In genomic region chr2:19764998-19765397, GRCh38 we compare ENCODE assay signal across 17 cellular contexts.
DNase-seq lines count a peak whose midpoint lies in the region; ATAC-seq, FAIRE-seq and TF ChIP-seq lines count a peak whose summit lies in the region.
"Had no signal": no experiment of that assay in that cellular context is flagged by ENCODE, and none has a peak within 500 bp of the region (broad histone marks: within the 10 kb centered on the region; RNA-seq: fewer than 3 reads in every experiment).

No MANE protein-coding gene starts in this region.

- no peak overlapping the region for H2AFZ ChIP-seq in astrocyte (ENCODE audit: low read depth, low read length)
- H2AFZ ChIP-seq: GM23338 had no signal

- intact Hi-C loops in cardiac septum (cut with DNase I) = no loop called here

- peaks cover 8% of the 10 kb centered on the region for H3K4me1 ChIP-seq in astrocyte (ENCODE audit: insufficient read depth, low read length)

- ATAC-seq in activated naive CD4-positive, alpha-beta T cell treated with anti-CD3 and anti-CD28 coated beads, Interleukin-2, amount 50 U/mL, for 72 hours = no peak
- no peak for ATAC-seq in GM19035 (IDR thresholded peaks at IDR 0.05; ENCODE audit: unreplicated experiment)
- ATAC-seq: GM23338 had no signal

- H3K27me3 ChIP-seq in astrocyte (ENCODE audit: insufficient read depth, low read length) = no peaks in the 10 kb centered on the region

- peaks cover under 1% of the 10 kb centered on the region for H3K27me3 Mint-ChIP-seq in astrocyte (ENCODE audit: low read depth, unreplicated experiment)

- H3K4me3 ChIP-seq in astrocyte (ENCODE audit: insufficient read depth, low read depth, low read length) = no peak overlapping the region
- H3K4me3 ChIP-seq: GM23338 had no signal

- peaks cover 3% of the 10 kb centered on the region for H3K9me3 Mint-ChIP-seq in astrocyte (ENCODE audit: unreplicated experiment)
- no peaks in the 10 kb centered on the region for H3K9me3 Mint-ChIP-seq in activated naive CD4-positive, alpha-beta T cell treated with anti-CD3 and anti-CD28 coated beads, Interleukin-2, amount 50 U/mL, for 72 hours
- H3K9me3 Mint-ChIP-seq: GM23338 had no signal

- DNase-seq in LHCN-M2 (ENCODE audit: low read depth) = peak; percentile 25
- DNase-seq in astrocyte (ENCODE audit: low read depth) = no peak
- DNase-seq in iris pigment epithelial cell (ENCODE audit: low read depth) = peak; percentile 80
- DNase-seq in activated naive CD4-positive, alpha-beta T cell treated with anti-CD3 and anti-CD28 coated beads, Interleukin-2, amount 50 U/mL, for 72 hours (ENCODE audit: low spot score in 2 of 2) = no peak
- DNase-seq in NCI-H2227 treated with DMSO at 0.1 percent for 48 hours (lab: John Stamatoyannopoulos, UW) = no peak
- DNase-seq in cardiac septum (ENCODE audit: low spot score) = no peak
- DNase-seq: CD4-positive, alpha-beta memory T cell; DMS79; Karpas-422; NCI-H1105 treated with DMSO at 0.1 percent for 48 hours; NCI-H1694 treated with DMSO at 0.1 percent for 48 hours; NCI-H446 treated with DMSO at 0.1 percent for 48 hours; NK-92 treated with Interleukin-12 subunit alpha and Interleukin-12 subunit beta, amount 100 ng/mL, for 24 hours; RPMI8226; SIG-M5 had no signal

- FAIRE-seq in astrocyte (lab: Jason Lieb, UNC) = no peak

- H3K27ac Mint-ChIP-seq in astrocyte (ENCODE audit: unreplicated experiment) = peak overlapping the region; percentile 44
- no peak overlapping the region for H3K27ac Mint-ChIP-seq in activated naive CD4-positive, alpha-beta T cell treated with anti-CD3 and anti-CD28 coated beads, Interleukin-2, amount 50 U/mL, for 72 hours
- H3K27ac Mint-ChIP-seq: CD4-positive, alpha-beta memory T cell; GM23338 had no signal

- no peaks in the 10 kb centered on the region for H3K9me3 ChIP-seq in astrocyte (ENCODE audit: insufficient read depth, low read depth, low read length)

- no peak overlapping the region for H3K9ac ChIP-seq in astrocyte (ENCODE audit: low read length)

- H3K27ac ChIP-seq in astrocyte (ENCODE audit: low read depth, low read length) = no peak overlapping the region

- TF ChIP-seq CTCF in astrocyte (IDR thresholded peaks at IDR 0.05; ENCODE audit: insufficient read depth, low read depth, low read length) = no peak

- H3K36me3 ChIP-seq in astrocyte (ENCODE audit: insufficient read depth, low read length) = no peaks in the 10 kb centered on the region

- H3K4me3 Mint-ChIP-seq in astrocyte (ENCODE audit: unreplicated experiment) = no peak overlapping the region
- H3K4me3 Mint-ChIP-seq: CD4-positive, alpha-beta memory T cell; GM23338 had no signal

- H4K20me1 ChIP-seq in astrocyte (ENCODE audit: insufficient read depth, low read length) = no peaks in the 10 kb centered on the region

- peaks cover 20% of the 10 kb centered on the region for H3K4me1 Mint-ChIP-seq in astrocyte (ENCODE audit: low read depth, unreplicated experiment)
- H3K4me1 Mint-ChIP-seq: CD4-positive, alpha-beta memory T cell; GM23338 had no signal

- no peaks in the 10 kb centered on the region for H3K79me2 ChIP-seq in astrocyte (ENCODE audit: insufficient read depth, low read length)

- no peaks in the 10 kb centered on the region for H3K36me3 Mint-ChIP-seq in astrocyte (ENCODE audit: low read depth, unreplicated experiment)
- no peaks in the 10 kb centered on the region for H3K36me3 Mint-ChIP-seq in activated naive CD4-positive, alpha-beta T cell treated with anti-CD3 and anti-CD28 coated beads, Interleukin-2, amount 50 U/mL, for 72 hours
- H3K36me3 Mint-ChIP-seq: CD4-positive, alpha-beta memory T cell had no signal

- no peak overlapping the region for H3K4me2 ChIP-seq in astrocyte (ENCODE audit: low read length)
- H3K4me2 ChIP-seq: GM23338 had no signal

Comparison
In these comparisons a context has a peak if more than half of its experiments do, and no peak if none do; other contexts are left out.
1. DNase-seq: peak in LHCN-M2 (single experiment) and iris pigment epithelial cell (single experiment); none in astrocyte (single experiment), activated naive CD4-positive, alpha-beta T cell treated with anti-CD3 and anti-CD28 coated beads, Interleukin-2, amount 50 U/mL, for 72 hours (0 of 2), NCI-H2227 treated with DMSO at 0.1 percent for 48 hours (single experiment) and cardiac septum (single experiment).